11 cellular contexts compared by ENCODE assay signal in the genomic region with DNA sequence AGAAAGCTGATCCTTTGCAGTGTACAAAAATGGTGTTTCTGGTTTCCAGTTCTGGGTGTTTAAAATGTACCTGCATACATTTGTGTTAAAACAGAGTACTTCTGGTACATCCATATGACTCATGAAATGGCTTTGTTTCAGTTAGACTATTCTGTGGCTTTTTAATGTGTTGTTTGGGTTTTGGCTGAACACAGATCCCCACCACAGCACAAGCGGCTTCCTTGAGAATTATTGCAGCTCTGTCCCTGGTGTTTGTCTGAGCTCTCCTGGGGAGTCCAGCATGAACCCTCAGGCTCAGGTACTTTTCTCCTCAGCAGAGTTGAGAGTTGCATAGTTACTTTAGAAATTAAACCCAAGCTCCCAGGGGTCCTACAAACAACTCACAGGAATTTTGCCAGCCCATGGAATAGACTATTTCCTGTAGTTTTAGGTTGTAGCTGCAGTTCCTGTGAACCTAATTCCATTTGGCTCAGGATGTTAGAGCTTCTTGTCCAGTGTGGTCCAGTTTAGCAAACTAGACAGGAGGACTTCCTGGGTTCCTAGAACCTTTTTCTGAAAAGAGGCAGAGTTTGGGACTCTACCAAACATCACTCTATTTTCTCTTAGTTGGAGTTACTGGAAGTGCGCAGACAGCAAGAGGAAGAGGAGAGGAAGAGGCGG.
DNase-seq lines count a peak whose midpoint lies in the region; ATAC-seq and TF ChIP-seq lines count a peak whose summit lies in the region.
"Had no signal": no experiment of that assay in that cellular context is flagged by ENCODE, and none has a peak within 500 bp of the region (broad histone marks: within the 10 kb centered on the region; RNA-seq: fewer than 3 reads in every experiment).

No MANE protein-coding gene starts in this region.

- H3K9ac ChIP-seq in mammary epithelial cell (ENCODE audit: insufficient read depth, low read length), result no peak overlapping the region

- H3K27ac ChIP-seq in mammary epithelial cell (ENCODE audit: insufficient read depth, low read depth, low read length) (no peak overlapping the region), muscle layer of duodenum (ENCODE audit: low read length) (peak overlapping the region; percentile 39), substantia nigra (ENCODE audit: low read depth, low read length, poor library complexity, severe bottlenecking) (no peak overlapping the region), Peyer's patch (no peak overlapping the region)

- H3K9me3 ChIP-seq in mammary epithelial cell (replicated peaks; ENCODE audit: insufficient read depth, low read length), result no peaks in the 10 kb centered on the region
- H3K9me3 ChIP-seq in muscle layer of duodenum (ENCODE audit: control insufficient read depth in 1 of 2, low read length in 2 of 2), result no peaks in the 10 kb centered on the region
- no peaks in the 10 kb centered on the region for H3K9me3 ChIP-seq in Peyer's patch

- TF ChIP-seq POLR2A in Peyer's patch (IDR thresholded peaks at IDR 0.05), result no peak

- CTCF ChIA-PET in mammary epithelial cell (lab: Charles Lee; ENCODE audit: low non-redundant PET), result no interaction called here

- no TSS peak for BruUV-seq in mammary epithelial cell (replicated peaks; lab: Mats Ljungman, UMichigan)

- no peaks in the 10 kb centered on the region for H4K20me1 ChIP-seq in mammary epithelial cell (ENCODE audit: insufficient read depth, low read length)

- H3K4me3 ChIP-seq in mammary epithelial cell (replicated peaks in 1 of 3; ENCODE audit: insufficient read depth in 1 of 3, low read depth in 2 of 3, low read length in 3 of 3) (no peak overlapping the region), muscle layer of duodenum (ENCODE audit: low read depth in 1 of 2, low read length in 2 of 2) (no peak overlapping the region), Peyer's patch (no peak overlapping the region)

- DNase-seq in AG20443 (ENCODE audit: low spot score) (peak; percentile 60), mammary epithelial cell (peak; percentile 49), DMS153 treated with DMSO at 0.1 percent for 48 hours (lab: John Stamatoyannopoulos, UW; ENCODE audit: unreplicated experiment) (no peak), substantia nigra (lab: John Stamatoyannopoulos, UW) (no peak), Peyer's patch (no peak)
- DNase-seq: activated CD4-positive, alpha-beta T cell treated with anti-CD3 and anti-CD28 coated beads, Interleukin-2, amount 50 U/mL, for 1 hour; KBM-7; NCI-H446 had no signal

- dilution Hi-C loops in mammary epithelial cell (cut with HindIII; ENCODE audit: low sequenced_read_pairs), result loop anchor here (5.0 kb wide), 2 partner anchors 49 to 94 kb away; no protein-coding TSS in a partner anchor

- ATAC-seq in HG02610 (IDR thresholded peaks at IDR 0.05; ENCODE audit: unreplicated experiment) (peak; percentile 77), GM18873 (IDR thresholded peaks at IDR 0.05; ENCODE audit: low FRiP score, unreplicated experiment) (no peak)

- peaks cover 51% of the 10 kb centered on the region for H3K36me3 ChIP-seq in mammary epithelial cell (ENCODE audit: insufficient read depth, low read length)
- peaks cover 75 to 82% of the 10 kb centered on the region in 2 donors for H3K36me3 ChIP-seq in muscle layer of duodenum (ENCODE audit: control insufficient read depth in 1 of 2, insufficient read depth in 2 of 2, low read length in 2 of 2)
- H3K36me3 ChIP-seq in Peyer's patch, result peaks cover 0 to 95% (median 3%) of the 10 kb centered on the region in 3 donors

- 76% methylated on average over 3 of the region's 3 CpGs for WGBS in mammary epithelial cell (ENCODE audit: low coverage, missing lambda C conversion rate)

- no peak overlapping the region for H2AFZ ChIP-seq in mammary epithelial cell (ENCODE audit: low read depth, low read length)

- in situ Hi-C loops in mammary epithelial cell (cut with MboI; ENCODE audit: low sequenced_read_pairs in 2 of 2), result no loop called here

- intact Hi-C loops in mammary epithelial cell (cut with micrococcal nuclease), result loop anchor here (5.0 kb wide), 1 partner anchor 519 kb away; no protein-coding TSS in a partner anchor

- TF ChIP-seq CTCF in mammary epithelial cell (conservative IDR thresholded peaks at IDR 0.05 in 1 of 2, IDR thresholded peaks at IDR 0.05 in 1 of 2; ENCODE audit: extremely low read depth in 1 of 2, insufficient read depth in 1 of 2, low read depth in 1 of 2, low read length in 2 of 2) (no peak), Peyer's patch (IDR thresholded peaks at IDR 0.05) (no peak)

- H3K4me1 ChIP-seq in mammary epithelial cell (ENCODE audit: insufficient read depth, low read length), result no peaks in the 10 kb centered on the region
- peaks cover 0 to 7% of the 10 kb centered on the region in 2 donors for H3K4me1 ChIP-seq in muscle layer of duodenum (ENCODE audit: control insufficient read depth in 1 of 2, insufficient read depth in 2 of 2, low read length in 2 of 2)
- H3K4me1 ChIP-seq in Peyer's patch, result no peaks in the 10 kb centered on the region

- H3K27me3 ChIP-seq in mammary epithelial cell (ENCODE audit: insufficient read depth, low read length) (no peaks in the 10 kb centered on the region), muscle layer of duodenum (ENCODE audit: low read depth, low read length) (no peaks in the 10 kb centered on the region), Peyer's patch (no peaks in the 10 kb centered on the region)

- no peak overlapping the region for H3K4me2 ChIP-seq in mammary epithelial cell (ENCODE audit: insufficient read depth, low read depth, low read length)

- H3K79me2 ChIP-seq in mammary epithelial cell (ENCODE audit: insufficient read depth, low read length), result peaks cover 1% of the 10 kb centered on the region

Comparison
In these comparisons a context has a peak if more than half of its experiments do, and no peak if none do; other contexts are left out.
1. DNase-seq: peak in AG20443 (single experiment) and mammary epithelial cell (single experiment); none in DMS153 treated with DMSO at 0.1 percent for 48 hours (single experiment), substantia nigra (0 of 49) and Peyer's patch (0 of 3).